In the genomic region with DNA sequence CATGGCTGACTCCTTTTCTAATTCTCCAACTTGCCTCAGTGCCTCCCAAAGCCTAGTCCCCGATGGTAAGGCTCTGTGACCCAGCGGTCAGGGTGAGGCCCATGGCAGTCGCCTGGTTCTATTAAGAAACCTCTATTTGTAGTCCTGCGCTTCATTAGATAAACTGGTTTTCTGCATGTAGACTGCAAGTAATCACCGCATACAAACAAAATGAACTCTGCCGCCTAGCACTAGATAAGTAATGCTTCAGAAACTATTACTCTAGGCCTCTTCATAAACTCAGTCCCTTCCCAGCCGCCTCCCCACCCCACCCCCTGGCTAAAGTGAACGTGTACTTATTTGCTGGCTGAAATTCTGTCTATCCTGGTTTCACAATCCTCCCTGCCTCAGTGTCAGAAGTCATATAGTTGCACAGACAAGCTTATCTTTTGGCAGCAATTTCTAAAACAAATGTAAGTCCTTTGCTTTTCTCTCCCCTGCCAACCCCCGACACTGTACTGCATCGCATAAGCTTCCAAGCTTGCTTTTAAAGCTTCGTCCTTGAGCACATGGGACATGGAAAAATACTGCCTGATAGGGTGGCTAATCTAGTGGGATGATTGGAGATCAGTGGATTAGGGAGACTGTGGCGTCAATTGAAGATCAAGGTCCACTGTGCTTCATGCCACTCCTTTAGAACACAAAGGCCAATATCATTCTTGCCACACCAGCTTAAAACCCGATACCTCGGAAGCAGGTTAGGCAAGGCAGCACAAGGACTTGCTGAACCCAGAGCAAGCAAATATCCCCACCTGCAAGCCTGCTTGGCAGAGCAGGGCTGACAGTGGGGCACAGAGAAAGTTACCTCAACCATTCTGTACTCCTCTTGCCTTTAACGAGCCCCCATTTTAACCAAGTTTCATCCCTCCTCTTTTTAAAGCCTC, we compare ENCODE assay signal across 8 cellular contexts.
DNase-seq lines count a peak whose midpoint lies in the region; ATAC-seq and TF ChIP-seq lines count a peak whose summit lies in the region.

No MANE protein-coding gene starts in this region.

- TF ChIP-seq POLR2A in NB4 (IDR thresholded peaks at IDR 0.05; ENCODE audit: extremely low read depth, insufficient read length): no peak

- no peak overlapping the region for H3K4me2 ChIP-seq in SK-N-SH

- CTCF ChIA-PET in SK-N-SH (lab: Yijun Ruan, JAX): interaction anchor here (1.3 kb wide), 1 partner anchor 16 kb away, joined by 3 read pairs; no protein-coding TSS in a partner anchor

- H3K4me1 ChIP-seq in esophagus (ENCODE audit: control insufficient read depth in 2 of 2, insufficient read depth in 2 of 2, low read length in 1 of 2): peaks cover 5 to 11% of the 10 kb centered on the region in 2 donors
- H3K4me1 ChIP-seq in mucosa of stomach (ENCODE audit: control insufficient read depth, insufficient read depth, low read length): peaks cover 59% of the 10 kb centered on the region
- H3K4me1 ChIP-seq in SK-N-SH (ENCODE audit: control insufficient read depth in 1 of 2, insufficient read depth in 2 of 2, low read depth in 1 of 2, low read length in 1 of 2): peaks cover 15 to 19% of the 10 kb centered on the region in 2 experiments; a peak in 3 of 4 replicates

- H3K9me3 ChIP-seq in esophagus (ENCODE audit: control insufficient read depth in 2 of 2, insufficient read depth in 1 of 2, low read depth in 1 of 2, low read length in 1 of 2) (no peaks in the 10 kb centered on the region), mucosa of stomach (ENCODE audit: control insufficient read depth, low read length) (no peaks in the 10 kb centered on the region), SK-N-SH (no peaks in the 10 kb centered on the region)

- no peak for ATAC-seq in HG03342 (IDR thresholded peaks at IDR 0.05; ENCODE audit: unreplicated experiment)

- DNase-seq in NB4 (ENCODE audit: low read depth) (peak; percentile 58), Kasumi-1 (lab: John Stamatoyannopoulos, UW) (no peak), SK-N-SH (no peak), GM19238 (ENCODE audit: insufficient read length, low spot score) (no peak)

- TF ChIP-seq EP300 in SK-N-SH (IDR thresholded peaks at IDR 0.05; ENCODE audit: borderline replicate concordance in 1 of 2, low read depth in 1 of 2, low read length in 1 of 2): no peak

- WGBS in esophagus, 2 donors: 42 to 52% methylated on average over 15 of the region's 15 CpGs
- 91% methylated on average over 15 of the region's 15 CpGs for WGBS in SK-N-SH (ENCODE audit: low lambda C conversion rate)

- H3K27me3 ChIP-seq in esophagus (ENCODE audit: control insufficient read depth in 1 of 2, insufficient read depth in 2 of 2, low read length in 2 of 2) (no peaks in the 10 kb centered on the region), mucosa of stomach (ENCODE audit: control insufficient read depth, insufficient read depth, low read length) (no peaks in the 10 kb centered on the region), SK-N-SH (ENCODE audit: insufficient read depth) (no peaks in the 10 kb centered on the region)

- H3K27ac ChIP-seq in 22Rv1: peak overlapping the region; percentile 56
- peak overlapping the region; percentile 97 to 99 for H3K27ac ChIP-seq in esophagus (ENCODE audit: low read depth in 2 of 2, low read length in 1 of 2)
- H3K27ac ChIP-seq in SK-N-SH (ENCODE audit: low read depth in 2 of 2, low read length in 1 of 2): no peak overlapping the region

- no peaks in the 10 kb centered on the region for H3K9me2 ChIP-seq in SK-N-SH

- no peak overlapping the region for H3K4me3 ChIP-seq in NB4 (ENCODE audit: low read depth, low read length)
- H3K4me3 ChIP-seq in esophagus (ENCODE audit: low read depth in 1 of 2, low read length in 2 of 2): no peak overlapping the region
- H3K4me3 ChIP-seq in mucosa of stomach (ENCODE audit: low read length): no peak overlapping the region
- no peak overlapping the region for H3K4me3 ChIP-seq in SK-N-SH (ENCODE audit: low read depth in 2 of 2, low read length in 1 of 2)

- H4K20me1 ChIP-seq in SK-N-SH (ENCODE audit: insufficient read depth): no peaks in the 10 kb centered on the region

- no peaks in the 10 kb centered on the region for H3K79me2 ChIP-seq in SK-N-SH (ENCODE audit: insufficient read depth)

- no peaks in the 10 kb centered on the region for H3K36me3 ChIP-seq in esophagus (ENCODE audit: control insufficient read depth in 2 of 2, insufficient read depth in 2 of 2, low read length in 1 of 2)
- H3K36me3 ChIP-seq in mucosa of stomach (ENCODE audit: control insufficient read depth, insufficient read depth, low read length): no peaks in the 10 kb centered on the region
- H3K36me3 ChIP-seq in SK-N-SH (replicated peaks in 1 of 2; ENCODE audit: control insufficient read depth in 1 of 2, insufficient read depth in 2 of 2, low read length in 1 of 2): no peaks in the 10 kb centered on the region

- no peak for TF ChIP-seq RAD21 in SK-N-SH (IDR thresholded peaks at IDR 0.05; ENCODE audit: low read length)

- H3K9ac ChIP-seq in mucosa of stomach (ENCODE audit: low read length): peak overlapping the region; percentile 75
- H3K9ac ChIP-seq in SK-N-SH: no peak overlapping the region

- TF ChIP-seq CTCF in 22Rv1 (IDR thresholded peaks at IDR 0.05) (no peak), NB4 (IDR thresholded peaks at IDR 0.05; ENCODE audit: low read depth, low read length) (no peak), SK-N-SH (IDR thresholded peaks at IDR 0.05) (no peak)

- H3F3A ChIP-seq in SK-N-SH (replicated peaks; ENCODE audit: insufficient read depth): no peaks in the 10 kb centered on the region

- POLR2A ChIA-PET in SK-N-SH (lab: Yijun Ruan, JAX): no interaction called here

- no peak overlapping the region for H2AFZ ChIP-seq in SK-N-SH (ENCODE audit: low read depth)

TF ChIP-seq in SK-N-SH, 30 proteins besides CTCF, POLR2A, EP300 and RAD21:
- TF ChIP-seq RCOR1 (IDR thresholded peaks at IDR 0.05; ENCODE audit: low read length) (no peak), RFX5 (IDR thresholded peaks at IDR 0.05; ENCODE audit: low read length) (no peak), TEAD4 (IDR thresholded peaks at IDR 0.05; ENCODE audit: borderline replicate concordance, insufficient read depth) (no peak), SIN3A (IDR thresholded peaks at IDR 0.05; ENCODE audit: borderline replicate concordance, low read depth, low read length) (no peak), YY1 (IDR thresholded peaks at IDR 0.05; ENCODE audit: low read depth) (no peak)
- TF ChIP-seq, protein P1, sequence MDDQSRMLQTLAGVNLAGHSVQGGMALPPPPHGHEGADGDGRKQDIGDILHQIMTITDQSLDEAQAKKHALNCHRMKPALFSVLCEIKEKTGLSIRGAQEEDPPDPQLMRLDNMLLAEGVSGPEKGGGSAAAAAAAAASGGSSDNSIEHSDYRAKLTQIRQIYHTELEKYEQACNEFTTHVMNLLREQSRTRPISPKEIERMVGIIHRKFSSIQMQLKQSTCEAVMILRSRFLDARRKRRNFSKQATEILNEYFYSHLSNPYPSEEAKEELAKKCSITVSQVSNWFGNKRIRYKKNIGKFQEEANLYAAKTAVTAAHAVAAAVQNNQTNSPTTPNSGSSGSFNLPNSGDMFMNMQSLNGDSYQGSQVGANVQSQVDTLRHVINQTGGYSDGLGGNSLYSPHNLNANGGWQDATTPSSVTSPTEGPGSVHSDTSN (IDR thresholded peaks at IDR 0.05): no peak

Comparison
In these comparisons a context has a peak if more than half of its experiments do, and no peak if none do; other contexts are left out.
1. H3K27ac ChIP-seq: peak in 22Rv1 (single experiment) and esophagus (2 of 2); none in SK-N-SH (0 of 2).